In the genomic region with DNA sequence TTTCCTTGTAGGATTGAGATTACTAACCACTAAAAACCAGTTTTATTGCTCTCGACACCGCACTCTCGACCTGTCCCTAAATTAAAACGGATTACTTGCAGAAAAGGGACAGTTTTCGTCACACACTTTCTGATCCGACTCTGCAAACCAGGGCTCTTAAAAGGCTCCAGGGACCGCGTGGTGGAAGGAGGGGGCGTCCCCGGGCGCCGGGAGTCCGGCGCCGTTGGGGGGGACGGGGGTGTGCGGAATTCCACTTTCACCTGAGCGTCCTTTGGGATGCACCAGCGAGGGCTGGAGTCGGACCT, we compare ENCODE assay signal across 1 cellular context.
TF ChIP-seq lines count a peak whose summit lies in the region.

No MANE protein-coding gene starts in this region.

TF ChIP-seq in GM23338, 12 proteins besides CTCF, POLR2A, EP300 and RAD21 (continued from another document):
- TF ChIP-seq, protein P1, sequence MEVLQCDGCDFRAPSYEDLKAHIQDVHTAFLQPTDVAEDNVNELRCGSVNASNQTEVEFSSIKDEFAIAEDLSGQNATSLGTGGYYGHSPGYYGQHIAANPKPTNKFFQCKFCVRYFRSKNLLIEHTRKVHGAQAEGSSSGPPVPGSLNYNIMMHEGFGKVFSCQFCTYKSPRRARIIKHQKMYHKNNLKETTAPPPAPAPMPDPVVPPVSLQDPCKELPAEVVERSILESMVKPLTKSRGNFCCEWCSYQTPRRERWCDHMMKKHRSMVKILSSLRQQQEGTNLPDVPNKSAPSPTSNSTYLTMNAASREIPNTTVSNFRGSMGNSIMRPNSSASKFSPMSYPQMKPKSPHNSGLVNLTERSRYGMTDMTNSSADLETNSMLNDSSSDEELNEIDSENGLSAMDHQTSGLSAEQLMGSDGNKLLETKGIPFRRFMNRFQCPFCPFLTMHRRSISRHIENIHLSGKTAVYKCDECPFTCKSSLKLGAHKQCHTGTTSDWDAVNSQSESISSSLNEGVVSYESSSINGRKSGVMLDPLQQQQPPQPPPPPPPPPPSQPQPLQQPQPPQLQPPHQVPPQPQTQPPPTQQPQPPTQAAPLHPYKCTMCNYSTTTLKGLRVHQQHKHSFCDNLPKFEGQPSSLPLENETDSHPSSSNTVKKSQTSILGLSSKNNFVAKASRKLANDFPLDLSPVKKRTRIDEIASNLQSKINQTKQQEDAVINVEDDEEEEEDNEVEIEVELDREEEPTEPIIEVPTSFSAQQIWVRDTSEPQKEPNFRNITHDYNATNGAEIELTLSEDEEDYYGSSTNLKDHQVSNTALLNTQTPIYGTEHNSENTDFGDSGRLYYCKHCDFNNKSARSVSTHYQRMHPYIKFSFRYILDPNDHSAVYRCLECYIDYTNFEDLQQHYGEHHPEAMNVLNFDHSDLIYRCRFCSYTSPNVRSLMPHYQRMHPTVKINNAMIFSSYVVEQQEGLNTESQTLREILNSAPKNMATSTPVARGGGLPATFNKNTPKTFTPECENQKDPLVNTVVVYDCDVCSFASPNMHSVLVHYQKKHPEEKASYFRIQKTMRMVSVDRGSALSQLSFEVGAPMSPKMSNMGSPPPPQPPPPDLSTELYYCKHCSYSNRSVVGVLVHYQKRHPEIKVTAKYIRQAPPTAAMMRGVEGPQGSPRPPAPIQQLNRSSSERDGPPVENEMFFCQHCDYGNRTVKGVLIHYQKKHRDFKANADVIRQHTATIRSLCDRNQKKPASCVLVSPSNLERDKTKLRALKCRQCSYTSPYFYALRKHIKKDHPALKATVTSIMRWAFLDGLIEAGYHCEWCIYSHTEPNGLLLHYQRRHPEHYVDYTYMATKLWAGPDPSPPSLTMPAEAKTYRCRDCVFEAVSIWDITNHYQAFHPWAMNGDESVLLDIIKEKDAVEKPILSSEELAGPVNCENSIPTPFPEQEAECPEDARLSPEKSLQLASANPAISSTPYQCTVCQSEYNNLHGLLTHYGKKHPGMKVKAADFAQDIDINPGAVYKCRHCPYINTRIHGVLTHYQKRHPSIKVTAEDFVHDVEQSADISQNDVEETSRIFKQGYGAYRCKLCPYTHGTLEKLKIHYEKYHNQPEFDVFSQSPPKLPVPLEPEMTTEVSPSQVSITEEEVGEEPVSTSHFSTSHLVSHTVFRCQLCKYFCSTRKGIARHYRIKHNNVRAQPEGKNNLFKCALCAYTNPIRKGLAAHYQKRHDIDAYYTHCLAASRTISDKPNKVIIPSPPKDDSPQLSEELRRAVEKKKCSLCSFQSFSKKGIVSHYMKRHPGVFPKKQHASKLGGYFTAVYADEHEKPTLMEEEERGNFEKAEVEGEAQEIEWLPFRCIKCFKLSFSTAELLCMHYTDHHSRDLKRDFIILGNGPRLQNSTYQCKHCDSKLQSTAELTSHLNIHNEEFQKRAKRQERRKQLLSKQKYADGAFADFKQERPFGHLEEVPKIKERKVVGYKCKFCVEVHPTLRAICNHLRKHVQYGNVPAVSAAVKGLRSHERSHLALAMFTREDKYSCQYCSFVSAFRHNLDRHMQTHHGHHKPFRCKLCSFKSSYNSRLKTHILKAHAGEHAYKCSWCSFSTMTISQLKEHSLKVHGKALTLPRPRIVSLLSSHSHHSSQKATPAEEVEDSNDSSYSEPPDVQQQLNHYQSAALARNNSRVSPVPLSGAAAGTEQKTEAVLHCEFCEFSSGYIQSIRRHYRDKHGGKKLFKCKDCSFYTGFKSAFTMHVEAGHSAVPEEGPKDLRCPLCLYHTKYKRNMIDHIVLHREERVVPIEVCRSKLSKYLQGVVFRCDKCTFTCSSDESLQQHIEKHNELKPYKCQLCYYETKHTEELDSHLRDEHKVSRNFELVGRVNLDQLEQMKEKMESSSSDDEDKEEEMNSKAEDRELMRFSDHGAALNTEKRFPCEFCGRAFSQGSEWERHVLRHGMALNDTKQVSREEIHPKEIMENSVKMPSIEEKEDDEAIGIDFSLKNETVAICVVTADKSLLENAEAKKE (CRISPR knock-in tag; IDR thresholded peaks at IDR 0.05), result no peak
- TF ChIP-seq CREB1 (CRISPR knock-in tag; IDR thresholded peaks at IDR 0.05; ENCODE audit: low read depth) (no peak), ZNF331 (CRISPR knock-in tag; IDR thresholded peaks at IDR 0.05; ENCODE audit: low read depth) (no peak), ZNF114 (CRISPR knock-in tag; IDR thresholded peaks at IDR 0.05) (no peak), POLR2AphosphoS5 (IDR thresholded peaks at IDR 0.05; ENCODE audit: low read depth) (no peak), EZH2phosphoT487 (IDR thresholded peaks at IDR 0.05; ENCODE audit: unreplicated experiment) (no peak), NANOG (IDR thresholded peaks at IDR 0.05; ENCODE audit: borderline replicate concordance) (no peak), STAT1 (IDR thresholded peaks at IDR 0.05; ENCODE audit: unreplicated experiment) (no peak), JUNB (IDR thresholded peaks at IDR 0.05; ENCODE audit: unreplicated experiment) (no peak)
- TF ChIP-seq, protein P2, sequence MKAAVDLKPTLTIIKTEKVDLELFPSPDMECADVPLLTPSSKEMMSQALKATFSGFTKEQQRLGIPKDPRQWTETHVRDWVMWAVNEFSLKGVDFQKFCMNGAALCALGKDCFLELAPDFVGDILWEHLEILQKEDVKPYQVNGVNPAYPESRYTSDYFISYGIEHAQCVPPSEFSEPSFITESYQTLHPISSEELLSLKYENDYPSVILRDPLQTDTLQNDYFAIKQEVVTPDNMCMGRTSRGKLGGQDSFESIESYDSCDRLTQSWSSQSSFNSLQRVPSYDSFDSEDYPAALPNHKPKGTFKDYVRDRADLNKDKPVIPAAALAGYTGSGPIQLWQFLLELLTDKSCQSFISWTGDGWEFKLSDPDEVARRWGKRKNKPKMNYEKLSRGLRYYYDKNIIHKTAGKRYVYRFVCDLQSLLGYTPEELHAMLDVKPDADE (IDR thresholded peaks at IDR 0.05), result no peak
TF ChIP-seq in GM23338: peak in this region for 0.
